9 cellular contexts compared by ENCODE assay signal in the genomic region with DNA sequence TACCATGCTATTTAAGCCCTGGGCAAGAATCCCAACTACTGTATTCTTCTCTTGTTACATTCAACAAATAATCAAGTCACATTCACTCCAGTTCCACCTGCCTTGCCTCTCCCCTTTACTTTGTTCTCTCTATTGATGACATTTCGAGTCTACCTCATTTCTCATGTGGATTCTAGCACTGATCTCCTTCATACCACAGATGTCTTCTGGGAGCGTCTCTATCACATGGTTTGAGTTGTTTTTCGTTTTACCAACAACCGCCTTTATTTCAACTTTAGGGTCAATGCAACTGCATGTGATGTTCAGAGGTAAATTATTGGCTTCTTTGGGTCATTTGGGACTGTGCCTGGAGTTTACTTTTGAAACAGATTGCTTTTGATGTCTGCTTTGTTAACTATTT. TPM values are rescaled to one million over a fixed set of nuclear protein-coding genes. Genes with fewer than 3 reads are reported as not detected.
"Had no signal": no experiment of that assay in that cellular context is flagged by ENCODE, and none has a peak within 500 bp of the region (broad histone marks: within the 10 kb centered on the region; RNA-seq: fewer than 3 reads in every experiment).

No MANE protein-coding gene starts in this region.

- ATAC-seq: GM12878 had no signal

- FAIRE-seq: G401.6, GM12878, GM12891, GM12892, GM18507, GM19239 had no signal

- DNase-seq: GDM1, GF-D8 had no signal

- H3K4me3 ChIP-seq: GM12878 had no signal

RNA-seq across cellular contexts. Expression of a gene that starts 40.7 kb away (rescaled TPM):
- total RNA-seq: G401 had no signal
